Comparison of ENCODE assay signal across 19 cellular contexts in genomic region chr1:181508486-181509165, GRCh38. TPM values are rescaled to one million over a fixed set of nuclear protein-coding genes. Genes with fewer than 3 reads are reported as not detected.
DNase-seq lines count a peak whose midpoint lies in the region; ATAC-seq and TF ChIP-seq lines count a peak whose summit lies in the region.
"Had no signal": no experiment of that assay in that cellular context is flagged by ENCODE, and none has a peak within 500 bp of the region (broad histone marks: within the 10 kb centered on the region; RNA-seq: fewer than 3 reads in every experiment).

No MANE protein-coding gene starts in this region.

- DNase-seq in GM06990 (ENCODE audit: extremely low read depth, insufficient read length): peak; percentile 55
- DNase-seq in caudate nucleus (lab: John Stamatoyannopoulos, UW): no peak
- no peak for DNase-seq in esophagus muscularis mucosa (ENCODE audit: extremely low spot score)
- no peak for DNase-seq in activated CD4-positive, alpha-beta T cell treated with anti-CD3 and anti-CD28 coated beads for 48 hours
- DNase-seq in NCI-H526 (lab: John Stamatoyannopoulos, UW): no peak
- DNase-seq: activated naive CD4-positive, alpha-beta T cell treated with Interleukin-2 at 50 U/mL for 16 hours; DMS79; gastrocnemius medialis; mucosa of descending colon; NCI-H187 treated with DMSO at 0.1 percent for 48 hours; NCI-H774; psoas muscle; SIG-M5; uterus had no signal

- WGBS in esophagus muscularis mucosa: 73% methylated on average over 9 of the region's 9 CpGs

- no peak for TF ChIP-seq CTCF in GM06990 (IDR thresholded peaks at IDR 0.05; ENCODE audit: insufficient read depth, low read length, poor library complexity, severe bottlenecking)
- no peak for TF ChIP-seq CTCF in esophagus muscularis mucosa (IDR thresholded peaks at IDR 0.05)

- H3K4me1 ChIP-seq in esophagus muscularis mucosa: peaks cover 0 to 6% (median 0%) of the 10 kb centered on the region in 4 donors
- H3K4me1 ChIP-seq: gastrocnemius medialis, psoas muscle, uterus had no signal

- no peak for TF ChIP-seq EP300 in esophagus muscularis mucosa (IDR thresholded peaks at IDR 0.05)

- no peak for TF ChIP-seq POLR2A in esophagus muscularis mucosa (IDR thresholded peaks at IDR 0.05; ENCODE audit: low read depth)

- no peaks in the 10 kb centered on the region for H3K27me3 ChIP-seq in GM06990 (replicated peaks; ENCODE audit: control insufficient read depth, insufficient read depth, low read length)
- H3K27me3 ChIP-seq in esophagus muscularis mucosa: no peaks in the 10 kb centered on the region
- H3K27me3 ChIP-seq: gastrocnemius medialis, uterus had no signal

- H3K9me3 ChIP-seq in esophagus muscularis mucosa: no peaks in the 10 kb centered on the region
- H3K9me3 ChIP-seq: gastrocnemius medialis, mucosa of descending colon, psoas muscle, uterus had no signal

- intact Hi-C loops in esophagus muscularis mucosa (cut with DNase I): no loop called here

- H3K36me3 ChIP-seq in GM06990 (ENCODE audit: control insufficient read depth, insufficient read depth, low read length) (no peaks in the 10 kb centered on the region), esophagus muscularis mucosa (no peaks in the 10 kb centered on the region)
- H3K36me3 ChIP-seq: gastrocnemius medialis, uterus had no signal

- H3K27ac ChIP-seq in caudate nucleus (ENCODE audit: low read depth, low read length): peak overlapping the region; percentile 47
- H3K27ac ChIP-seq in esophagus muscularis mucosa (replicated peaks in 1 of 4): no peak overlapping the region
- H3K27ac ChIP-seq: gastrocnemius medialis, psoas muscle, uterus had no signal

- ATAC-seq in GM19351 (IDR thresholded peaks at IDR 0.05; ENCODE audit: unreplicated experiment) (peak; percentile 34), HG03108 (IDR thresholded peaks at IDR 0.05; ENCODE audit: unreplicated experiment) (peak; percentile 29), HG03280 (IDR thresholded peaks at IDR 0.05; ENCODE audit: unreplicated experiment) (no peak)
- ATAC-seq: gastrocnemius medialis, mucosa of descending colon, psoas muscle had no signal

- H3K4me3 ChIP-seq in GM06990 (replicated peaks; ENCODE audit: low read depth, low read length): no peak overlapping the region
- no peak overlapping the region for H3K4me3 ChIP-seq in esophagus muscularis mucosa
- H3K4me3 ChIP-seq: gastrocnemius medialis, mucosa of descending colon, psoas muscle, uterus had no signal

RNA-seq across cellular contexts. Expression of gene CACNA1E, which starts 25.3 kb away (rescaled TPM):
- under 1 TPM; under 0.01 to 0.66 (median 0.25) TPM for total RNA-seq in esophagus muscularis mucosa
- total RNA-seq: activated CD8-positive, alpha-beta memory T cell treated with anti-CD3 and anti-CD28 coated beads for 36 hours; bronchial epithelial cell had no signal
